ENCODE assay signal across 1 cellular context in genomic region chr11:65858354-65859133, GRCh38.
TF ChIP-seq lines count a peak whose summit lies in the region.

No MANE protein-coding gene starts in this region.

TF ChIP-seq in HepG2, 621 proteins besides CTCF, POLR2A, EP300 and RAD21 (continued from another document and continues in another):
- TF ChIP-seq, protein P1, sequence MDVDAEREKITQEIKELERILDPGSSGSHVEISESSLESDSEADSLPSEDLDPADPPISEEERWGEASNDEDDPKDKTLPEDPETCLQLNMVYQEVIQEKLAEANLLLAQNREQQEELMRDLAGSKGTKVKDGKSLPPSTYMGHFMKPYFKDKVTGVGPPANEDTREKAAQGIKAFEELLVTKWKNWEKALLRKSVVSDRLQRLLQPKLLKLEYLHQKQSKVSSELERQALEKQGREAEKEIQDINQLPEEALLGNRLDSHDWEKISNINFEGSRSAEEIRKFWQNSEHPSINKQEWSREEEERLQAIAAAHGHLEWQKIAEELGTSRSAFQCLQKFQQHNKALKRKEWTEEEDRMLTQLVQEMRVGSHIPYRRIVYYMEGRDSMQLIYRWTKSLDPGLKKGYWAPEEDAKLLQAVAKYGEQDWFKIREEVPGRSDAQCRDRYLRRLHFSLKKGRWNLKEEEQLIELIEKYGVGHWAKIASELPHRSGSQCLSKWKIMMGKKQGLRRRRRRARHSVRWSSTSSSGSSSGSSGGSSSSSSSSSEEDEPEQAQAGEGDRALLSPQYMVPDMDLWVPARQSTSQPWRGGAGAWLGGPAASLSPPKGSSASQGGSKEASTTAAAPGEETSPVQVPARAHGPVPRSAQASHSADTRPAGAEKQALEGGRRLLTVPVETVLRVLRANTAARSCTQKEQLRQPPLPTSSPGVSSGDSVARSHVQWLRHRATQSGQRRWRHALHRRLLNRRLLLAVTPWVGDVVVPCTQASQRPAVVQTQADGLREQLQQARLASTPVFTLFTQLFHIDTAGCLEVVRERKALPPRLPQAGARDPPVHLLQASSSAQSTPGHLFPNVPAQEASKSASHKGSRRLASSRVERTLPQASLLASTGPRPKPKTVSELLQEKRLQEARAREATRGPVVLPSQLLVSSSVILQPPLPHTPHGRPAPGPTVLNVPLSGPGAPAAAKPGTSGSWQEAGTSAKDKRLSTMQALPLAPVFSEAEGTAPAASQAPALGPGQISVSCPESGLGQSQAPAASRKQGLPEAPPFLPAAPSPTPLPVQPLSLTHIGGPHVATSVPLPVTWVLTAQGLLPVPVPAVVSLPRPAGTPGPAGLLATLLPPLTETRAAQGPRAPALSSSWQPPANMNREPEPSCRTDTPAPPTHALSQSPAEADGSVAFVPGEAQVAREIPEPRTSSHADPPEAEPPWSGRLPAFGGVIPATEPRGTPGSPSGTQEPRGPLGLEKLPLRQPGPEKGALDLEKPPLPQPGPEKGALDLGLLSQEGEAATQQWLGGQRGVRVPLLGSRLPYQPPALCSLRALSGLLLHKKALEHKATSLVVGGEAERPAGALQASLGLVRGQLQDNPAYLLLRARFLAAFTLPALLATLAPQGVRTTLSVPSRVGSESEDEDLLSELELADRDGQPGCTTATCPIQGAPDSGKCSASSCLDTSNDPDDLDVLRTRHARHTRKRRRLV (CRISPR knock-in tag; IDR thresholded peaks at IDR 0.05) = no peak
- TF ChIP-seq ARID2 (CRISPR knock-in tag; IDR thresholded peaks at IDR 0.05; ENCODE audit: borderline replicate concordance) (peak; percentile 78; the same call in 1 of the 2 replicates), ZNF407 (CRISPR knock-in tag; IDR thresholded peaks at IDR 0.05; ENCODE audit: not compliant biosample characterization) (no peak), ARID4A (CRISPR knock-in tag; IDR thresholded peaks at IDR 0.05; ENCODE audit: borderline replicate concordance) (peak; percentile 34; the same call in 1 of the 2 replicates), NFYC (CRISPR knock-in tag; IDR thresholded peaks at IDR 0.05) (peak; percentile 76), REPIN1 (CRISPR knock-in tag; IDR thresholded peaks at IDR 0.05; ENCODE audit: borderline replicate concordance, low read depth) (0 out of 2 replicates have a peak, but pooled peaks have one; percentile 14), ZNF816 (CRISPR knock-in tag; IDR thresholded peaks at IDR 0.05; ENCODE audit: borderline replicate concordance) (0 out of 2 replicates have a peak, but pooled peaks have one; percentile 4), DNMT1 (CRISPR knock-in tag; IDR thresholded peaks at IDR 0.05) (no peak), TMF1 (CRISPR knock-in tag; IDR thresholded peaks at IDR 0.05; ENCODE audit: low read depth) (no peak; the same call in 1 of the 2 replicates), CCDC6 (CRISPR knock-in tag; IDR thresholded peaks at IDR 0.05) (0 out of 2 replicates have a peak, but pooled peaks have one; percentile 13), PBX3 (CRISPR knock-in tag; IDR thresholded peaks at IDR 0.05; ENCODE audit: borderline replicate concordance) (no peak), ERF (CRISPR knock-in tag; IDR thresholded peaks at IDR 0.05) (peak; percentile 11), TOPORS (CRISPR knock-in tag; IDR thresholded peaks at IDR 0.05) (peak; percentile 45; the same call in 1 of the 2 replicates), HNRNPLL (IDR thresholded peaks at IDR 0.05; ENCODE audit: low read depth, low read length, poor library complexity, severe bottlenecking) (peak; percentile 26), ZNF800 (CRISPR knock-in tag; IDR thresholded peaks at IDR 0.05) (peak; percentile 26; the same call in 1 of the 2 replicates), RARA (CRISPR knock-in tag; IDR thresholded peaks at IDR 0.05) (0 out of 2 replicates have a peak, but pooled peaks have one; percentile 5)
- TF ChIP-seq, protein P2, sequence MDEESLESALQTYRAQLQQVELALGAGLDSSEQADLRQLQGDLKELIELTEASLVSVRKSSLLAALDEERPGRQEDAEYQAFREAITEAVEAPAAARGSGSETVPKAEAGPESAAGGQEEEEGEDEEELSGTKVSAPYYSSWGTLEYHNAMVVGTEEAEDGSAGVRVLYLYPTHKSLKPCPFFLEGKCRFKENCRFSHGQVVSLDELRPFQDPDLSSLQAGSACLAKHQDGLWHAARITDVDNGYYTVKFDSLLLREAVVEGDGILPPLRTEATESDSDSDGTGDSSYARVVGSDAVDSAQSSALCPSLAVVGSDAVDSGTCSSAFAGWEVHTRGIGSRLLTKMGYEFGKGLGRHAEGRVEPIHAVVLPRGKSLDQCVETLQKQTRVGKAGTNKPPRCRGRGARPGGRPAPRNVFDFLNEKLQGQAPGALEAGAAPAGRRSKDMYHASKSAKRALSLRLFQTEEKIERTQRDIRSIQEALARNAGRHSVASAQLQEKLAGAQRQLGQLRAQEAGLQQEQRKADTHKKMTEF (CRISPR knock-in tag; IDR thresholded peaks at IDR 0.05) = peak; percentile 33; the same call in 1 of the 2 replicates
- TF ChIP-seq, protein P3, sequence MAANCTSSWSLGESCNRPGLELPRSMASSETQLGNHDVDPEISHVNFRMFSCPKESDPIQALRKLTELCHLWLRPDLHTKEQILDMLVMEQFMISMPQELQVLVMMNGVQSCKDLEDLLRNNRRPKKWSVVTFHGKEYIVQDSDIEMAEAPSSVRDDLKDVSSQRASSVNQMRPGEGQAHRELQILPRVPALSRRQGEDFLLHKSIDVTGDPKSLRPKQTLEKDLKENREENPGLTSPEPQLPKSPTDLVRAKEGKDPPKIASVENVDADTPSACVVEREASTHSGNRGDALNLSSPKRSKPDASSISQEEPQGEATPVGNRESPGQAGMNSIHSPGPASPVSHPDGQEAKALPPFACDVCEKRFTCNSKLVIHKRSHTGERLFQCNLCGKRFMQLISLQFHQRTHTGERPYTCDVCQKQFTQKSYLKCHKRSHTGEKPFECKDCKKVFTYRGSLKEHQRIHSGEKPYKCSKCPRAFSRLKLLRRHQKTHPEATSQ (CRISPR knock-in tag; IDR thresholded peaks at IDR 0.05; ENCODE audit: borderline replicate concordance) = peak; percentile 11; the same call in 1 of the 2 replicates
- TF ChIP-seq, protein P4, sequence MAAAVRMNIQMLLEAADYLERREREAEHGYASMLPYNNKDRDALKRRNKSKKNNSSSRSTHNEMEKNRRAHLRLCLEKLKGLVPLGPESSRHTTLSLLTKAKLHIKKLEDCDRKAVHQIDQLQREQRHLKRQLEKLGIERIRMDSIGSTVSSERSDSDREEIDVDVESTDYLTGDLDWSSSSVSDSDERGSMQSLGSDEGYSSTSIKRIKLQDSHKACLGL (CRISPR knock-in tag; IDR thresholded peaks at IDR 0.05) = no peak
